ENCODE assay signal across 12 cellular contexts in the genomic region with DNA sequence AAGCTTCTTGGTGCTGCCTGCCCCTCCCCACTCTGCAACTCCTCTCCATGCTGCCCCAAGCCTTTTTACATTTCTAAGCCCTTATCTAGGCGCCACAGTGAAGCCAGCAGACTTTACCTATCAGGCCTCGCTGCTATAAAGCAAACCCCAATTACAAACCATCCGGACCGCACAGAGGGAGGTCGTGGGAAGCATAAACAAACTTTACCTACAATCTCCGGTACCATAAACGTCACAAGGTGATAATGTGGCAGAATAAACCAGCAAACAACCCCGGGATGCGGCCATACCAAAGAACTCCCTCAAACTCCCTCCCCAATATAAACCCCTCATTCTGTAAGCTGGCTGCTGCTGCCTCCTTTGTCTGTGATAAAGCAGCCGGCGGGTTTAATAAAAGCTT. TPM values are rescaled to one million over a fixed set of nuclear protein-coding genes. Genes with fewer than 3 reads are reported as not detected.
A peak's percentile ranks its signal among the peaks of the same experiment; 100 is the strongest.
DNase-seq lines count a peak whose midpoint lies in the region; ATAC-seq and TF ChIP-seq lines count a peak whose summit lies in the region.
"Had no signal": no experiment of that assay in that cellular context is flagged by ENCODE, and none has a peak within 500 bp of the region (broad histone marks: within the 10 kb centered on the region; RNA-seq: fewer than 3 reads in every experiment).

No MANE protein-coding gene starts in this region.

- H3K36me3 Mint-ChIP-seq in MCF 10A (ENCODE audit: insufficient read depth, unreplicated experiment): peaks cover 24% of the 10 kb centered on the region

- H3K27me3 Mint-ChIP-seq in MCF 10A (ENCODE audit: insufficient read depth, unreplicated experiment): peaks cover 73% of the 10 kb centered on the region

- no peaks in the 10 kb centered on the region for H3K9me3 ChIP-seq in subcutaneous abdominal adipose tissue (ENCODE audit: control insufficient read depth in 5 of 5, low read length in 5 of 5)

- peaks cover 0 to 28% (median 22%) of the 10 kb centered on the region in 5 donors for H3K4me1 ChIP-seq in subcutaneous abdominal adipose tissue (ENCODE audit: control insufficient read depth in 5 of 5, insufficient read depth in 5 of 5, low read length in 5 of 5)

- no peak overlapping the region for H3K9ac ChIP-seq in subcutaneous abdominal adipose tissue (ENCODE audit: low read length in 5 of 5)

- DNase-seq in NCI-H146 (lab: John Stamatoyannopoulos, UW) (peak; percentile 3), NCI-H146 treated with DMSO at 0.1 percent for 48 hours (lab: John Stamatoyannopoulos, UW; ENCODE audit: unreplicated experiment) (no peak), MCF 10A (ENCODE audit: unreplicated experiment) (no peak), islet precursor cell (peak; percentile 80), NCI-H2171 treated with DMSO at 0.1 percent for 48 hours (lab: John Stamatoyannopoulos, UW) (no peak), RKO (ENCODE audit: low spot score) (no peak)
- DNase-seq: activated CD4-positive, alpha-beta T cell treated with anti-CD3 and anti-CD28 coated beads for 1 hour; left ventricle myocardium superior; T-cell had no signal

- peak overlapping the region; percentile 29 for H3K27ac Mint-ChIP-seq in MCF 10A (ENCODE audit: low read depth, unreplicated experiment)

- peaks cover 0 to 4% (median 2%) of the 10 kb centered on the region in 5 donors for H3K27me3 ChIP-seq in subcutaneous abdominal adipose tissue (ENCODE audit: control insufficient read depth in 5 of 5, insufficient read depth in 4 of 5, low read length in 5 of 5)

- no TSS peak for BruUV-seq in MCF 10A (replicated peaks; lab: Mats Ljungman, UMichigan)

- no peak for TF ChIP-seq POLR2A in GM18505 (IDR thresholded peaks at IDR 0.05; ENCODE audit: borderline replicate concordance, extremely low read depth, insufficient read depth, insufficient read length)

- intact Hi-C loops in MCF 10A (cut with micrococcal nuclease): no loop called here

- H3K4me3 Mint-ChIP-seq in MCF 10A (ENCODE audit: unreplicated experiment): no peak overlapping the region
- H3K4me3 Mint-ChIP-seq: T-cell had no signal

- POLR2A ChIA-PET in MCF 10A (lab: Yijun Ruan, JAX): interaction anchor here (0.7 to 1.3 kb wide), 2 partner anchors 17 to 804 kb away, joined by 3 read pairs; no protein-coding TSS in a partner anchor

- no peaks in the 10 kb centered on the region for H3K9me3 Mint-ChIP-seq in MCF 10A (ENCODE audit: unreplicated experiment)
- H3K9me3 Mint-ChIP-seq: T-cell had no signal

- ATAC-seq in GM18505 (IDR thresholded peaks at IDR 0.05; ENCODE audit: unreplicated experiment): no peak
- ATAC-seq: T-cell had no signal

- H3K4me1 Mint-ChIP-seq in MCF 10A (ENCODE audit: insufficient read depth, unreplicated experiment): no peaks in the 10 kb centered on the region

- CTCF ChIA-PET in MCF 10A (lab: Yijun Ruan, JAX): interaction anchor here (0.6 kb wide), 1 partner anchor 130 kb away, joined by 3 read pairs; no protein-coding TSS in a partner anchor

- H3K36me3 ChIP-seq in subcutaneous abdominal adipose tissue (ENCODE audit: control insufficient read depth in 5 of 5, insufficient read depth in 5 of 5, low read length in 5 of 5): peaks cover 0 to 3% (median 0%) of the 10 kb centered on the region in 5 donors

- peak overlapping the region; percentile 71 for H3K27ac ChIP-seq in subcutaneous abdominal adipose tissue (ENCODE audit: low read depth, low read length)

- H3K4me3 ChIP-seq in subcutaneous abdominal adipose tissue (ENCODE audit: low read depth in 1 of 5, low read length in 5 of 5): no peak overlapping the region

- no peak for TF ChIP-seq CTCF in MCF 10A (IDR thresholded peaks at IDR 0.05; ENCODE audit: unreplicated experiment)

RNA-seq across cellular contexts. Expression of gene ZCCHC13, which starts 54.0 kb away (rescaled TPM):
- total RNA-seq in MCF 10A (2022): not detected in 2 replicates
- total RNA-seq: frontal cortex, left ventricle myocardium superior, T-cell had no signal

Comparison
In these comparisons a context has a peak if more than half of its experiments do, and no peak if none do; other contexts are left out.
1. DNase-seq: peak in NCI-H146 (single experiment) and islet precursor cell (single experiment); none in NCI-H146 treated with DMSO at 0.1 percent for 48 hours (single experiment), MCF 10A (single experiment), NCI-H2171 treated with DMSO at 0.1 percent for 48 hours (single experiment) and RKO (single experiment).